In genomic region chr4:16225996-16226815, GRCh38 we compare ENCODE assay signal across 8 cellular contexts. TPM values are rescaled to one million over a fixed set of nuclear protein-coding genes. Genes with fewer than 3 reads are reported as not detected.
DNase-seq lines count a peak whose midpoint lies in the region; ATAC-seq, FAIRE-seq and TF ChIP-seq lines count a peak whose summit lies in the region.

Gene TAPT1 (minus strand): TSS chr4:16226471. CDS start chr4:16226457, 14 bp downstream.

- DNase-seq in CD4-positive, alpha-beta T cell = peak; percentile 45 to 82 (median 64)
- DNase-seq in RCC 7860 (ENCODE audit: low spot score) = peak; percentile 36
- DNase-seq in activated T-helper 9 cell treated with anti-CD3 and anti-CD28 coated beads, Interleukin-2, amount 50 U/mL, for 16 hours (ENCODE audit: low read depth) = peak; percentile 74
- DNase-seq in fibroblast of pulmonary artery (ENCODE audit: low read depth) = peak; percentile 56
- DNase-seq in natural killer cell treated with Interleukin-12 subunit alpha and Interleukin-12 subunit beta and Interleukin-15 and Interleukin-18, amount 100 ng/mL, for 72 hours (ENCODE audit: low spot score) = peak; percentile 83

- peaks cover 66% of the 10 kb centered on the region for H3K4me1 Mint-ChIP-seq in CD4-positive, alpha-beta T cell (ENCODE audit: low read depth)
- H3K4me1 Mint-ChIP-seq in natural killer cell treated with Interleukin-12 subunit alpha and Interleukin-12 subunit beta and Interleukin-15 and Interleukin-18, amount 100 ng/mL, for 72 hours (ENCODE audit: low read depth in 2 of 2) = peaks cover 27 to 32% of the 10 kb centered on the region in 2 donors
- H3K4me1 Mint-ChIP-seq in stimulated activated naive CD8-positive, alpha-beta T cell treated with anti-CD3 and anti-CD28 coated beads, Interleukin-15, Interleukin-2, amounts not matched to agents 100 ng/mL and 50 ng/mL, for 24 hours (ENCODE audit: low read depth) = peaks cover 65% of the 10 kb centered on the region

- peak within 1 kb of the TSS; percentile 74 for H3K4me3 ChIP-seq in fibroblast of pulmonary artery (replicated peaks; ENCODE audit: low read depth, low read length)

- TF ChIP-seq CTCF in CD4-positive, alpha-beta T cell (IDR thresholded peaks at IDR 0.05) = no peak
- no peak for TF ChIP-seq CTCF in fibroblast of pulmonary artery (IDR thresholded peaks at IDR 0.05; ENCODE audit: low read length, missing control alignments)

- peak within 1 kb of the TSS; percentile 73 for H3K27ac ChIP-seq in CD4-positive, alpha-beta T cell (ENCODE audit: low read depth, low read length)

- POLR2A ChIA-PET in CD4-positive, alpha-beta T cell (lab: Charles Lee) = interaction anchor here (2.0 to 2.6 kb wide), 2 partner anchors 12 to 21 kb away, joined by 5 to 12 read pairs; no protein-coding TSS in a partner anchor

- no peaks in the 10 kb centered on the region for H3K9me3 ChIP-seq in CD4-positive, alpha-beta T cell (ENCODE audit: control insufficient read depth, low read length)

- peak within 1 kb of the TSS; percentile 97 for H3K27ac Mint-ChIP-seq in CD4-positive, alpha-beta T cell
- peak within 1 kb of the TSS; percentile 91 to 93 for H3K27ac Mint-ChIP-seq in natural killer cell treated with Interleukin-12 subunit alpha and Interleukin-12 subunit beta and Interleukin-15 and Interleukin-18, amount 100 ng/mL, for 72 hours
- H3K27ac Mint-ChIP-seq in stimulated activated naive CD8-positive, alpha-beta T cell treated with anti-CD3 and anti-CD28 coated beads, Interleukin-15, Interleukin-2, amounts not matched to agents 100 ng/mL and 50 ng/mL, for 24 hours = peak within 1 kb of the TSS; percentile 98

- H3K36me3 Mint-ChIP-seq in CD4-positive, alpha-beta T cell (ENCODE audit: low read depth) = peaks cover 23% of the 10 kb centered on the region
- H3K36me3 Mint-ChIP-seq in natural killer cell treated with Interleukin-12 subunit alpha and Interleukin-12 subunit beta and Interleukin-15 and Interleukin-18, amount 100 ng/mL, for 72 hours = no peaks in the 10 kb centered on the region
- peaks cover 12% of the 10 kb centered on the region for H3K36me3 Mint-ChIP-seq in stimulated activated naive CD8-positive, alpha-beta T cell treated with anti-CD3 and anti-CD28 coated beads, Interleukin-15, Interleukin-2, amounts not matched to agents 100 ng/mL and 50 ng/mL, for 24 hours (ENCODE audit: low read depth)

- CTCF ChIA-PET in CD4-positive, alpha-beta T cell (lab: Charles Lee) = interaction anchor here (2.6 kb wide), 1 partner anchor 21 kb away, joined by 11 read pairs; no protein-coding TSS in a partner anchor

- ATAC-seq in CD4-positive, alpha-beta T cell (ENCODE audit: poor library complexity) = peak; percentile 52
- ATAC-seq in GM19351 (IDR thresholded peaks at IDR 0.05; ENCODE audit: unreplicated experiment) = peak; percentile 65
- ATAC-seq in HG03460 (IDR thresholded peaks at IDR 0.05; ENCODE audit: unreplicated experiment) = peak; percentile 65
- ATAC-seq in natural killer cell treated with Interleukin-12 subunit alpha and Interleukin-12 subunit beta and Interleukin-15 and Interleukin-18, amount 100 ng/mL, for 72 hours = peak; percentile 90 to 94

- peak within 1 kb of the TSS; percentile 97 for H3K4me3 Mint-ChIP-seq in CD4-positive, alpha-beta T cell
- H3K4me3 Mint-ChIP-seq in natural killer cell treated with Interleukin-12 subunit alpha and Interleukin-12 subunit beta and Interleukin-15 and Interleukin-18, amount 100 ng/mL, for 72 hours = peak within 1 kb of the TSS; percentile 91
- peak within 1 kb of the TSS; percentile 93 for H3K4me3 Mint-ChIP-seq in stimulated activated naive CD8-positive, alpha-beta T cell treated with anti-CD3 and anti-CD28 coated beads, Interleukin-15, Interleukin-2, amounts not matched to agents 100 ng/mL and 50 ng/mL, for 24 hours

- no peak for FAIRE-seq in RCC 7860 (lab: Jason Lieb, UNC)

- intact Hi-C loops in CD4-positive, alpha-beta T cell (cut with DNase I, micrococcal nuclease) = loop anchor here (2.0 to 10.0 kb wide), 5 partner anchors 15 to 1799 kb away; partner anchors contain the start of genes CPEB2 (in 1 of the 2), FBXL5 (in 1 of the 2), LAP3 (in 1 of the 2) and LCORL (in 1 of the 2)

- no peaks in the 10 kb centered on the region for H3K27me3 Mint-ChIP-seq in CD4-positive, alpha-beta T cell
- H3K27me3 Mint-ChIP-seq in natural killer cell treated with Interleukin-12 subunit alpha and Interleukin-12 subunit beta and Interleukin-15 and Interleukin-18, amount 100 ng/mL, for 72 hours = no peaks in the 10 kb centered on the region
- H3K27me3 Mint-ChIP-seq in stimulated activated naive CD8-positive, alpha-beta T cell treated with anti-CD3 and anti-CD28 coated beads, Interleukin-15, Interleukin-2, amounts not matched to agents 100 ng/mL and 50 ng/mL, for 24 hours = no peaks in the 10 kb centered on the region

- no peaks in the 10 kb centered on the region for H3K9me3 Mint-ChIP-seq in CD4-positive, alpha-beta T cell
- H3K9me3 Mint-ChIP-seq in natural killer cell treated with Interleukin-12 subunit alpha and Interleukin-12 subunit beta and Interleukin-15 and Interleukin-18, amount 100 ng/mL, for 72 hours = no peaks in the 10 kb centered on the region
- no peaks in the 10 kb centered on the region for H3K9me3 Mint-ChIP-seq in stimulated activated naive CD8-positive, alpha-beta T cell treated with anti-CD3 and anti-CD28 coated beads, Interleukin-15, Interleukin-2, amounts not matched to agents 100 ng/mL and 50 ng/mL, for 24 hours

- H3K27me3 ChIP-seq in CD4-positive, alpha-beta T cell (ENCODE audit: control insufficient read depth, insufficient read depth, low read length) = no peaks in the 10 kb centered on the region

RNA-seq across cellular contexts. Expression of gene TAPT1, which starts in this region (rescaled TPM):
- 10 to 100 TPM; 70.6 to 77.1 TPM for total RNA-seq in CD4-positive, alpha-beta T cell
- total RNA-seq in natural killer cell treated with Interleukin-12 subunit alpha and Interleukin-12 subunit beta and Interleukin-15 and Interleukin-18, amount 100 ng/mL, for 72 hours = 10 to 100 TPM; 36.8 to 37.9 TPM

Comparison
In these comparisons a context has a peak if more than half of its experiments do, and no peak if none do; other contexts are left out.
1. Peak in every context shown above with its lines: DNase-seq, ATAC-seq, H3K4me3 ChIP-seq and H3K27ac ChIP-seq.